13 cellular contexts compared by ENCODE assay signal in the genomic region with DNA sequence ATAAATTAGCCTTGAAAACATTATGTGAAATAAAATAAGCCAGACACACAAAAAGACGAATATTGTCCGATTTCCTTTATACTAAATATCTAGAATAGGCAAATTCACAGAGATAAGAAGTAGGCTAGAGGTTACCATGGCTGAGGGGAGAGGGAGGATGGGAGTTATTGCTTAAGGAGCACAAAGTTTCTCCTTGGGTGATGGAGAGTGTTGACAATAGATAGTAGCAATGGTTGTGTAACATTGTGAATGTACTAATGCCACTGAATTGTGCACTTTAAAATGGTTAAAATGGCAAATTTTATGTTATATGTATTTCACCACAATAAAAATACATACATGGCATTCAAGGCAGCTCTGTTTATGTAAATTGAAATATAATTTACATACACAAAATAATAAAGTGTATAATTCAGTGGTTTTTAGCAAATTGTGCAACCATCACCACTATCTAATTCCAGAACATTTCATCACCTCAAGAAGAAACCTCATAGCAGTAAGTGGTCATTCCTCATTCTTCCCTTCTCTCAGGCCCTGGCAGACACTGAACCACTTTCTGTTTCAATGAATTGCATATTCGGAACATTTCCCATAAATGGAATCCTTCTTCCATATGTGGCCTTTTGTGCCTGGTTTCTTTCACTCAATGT. TPM values are rescaled to one million over a fixed set of nuclear protein-coding genes. Genes with fewer than 3 reads are reported as not detected.
DNase-seq lines count a peak whose midpoint lies in the region; FAIRE-seq and TF ChIP-seq lines count a peak whose summit lies in the region.
"Had no signal": no experiment of that assay in that cellular context is flagged by ENCODE, and none has a peak within 500 bp of the region (broad histone marks: within the 10 kb centered on the region; RNA-seq: fewer than 3 reads in every experiment).

No MANE protein-coding gene starts in this region.

- FAIRE-seq in kidney (lab: Jason Lieb, UNC), result no peak

- DNase-seq in ELR (ENCODE audit: low read depth), result peak; percentile 31
- peak; percentile 68 for DNase-seq in RPMI7951 (ENCODE audit: low read depth)
- peak; percentile 96 for DNase-seq in fibroblast of peridontal ligament (ENCODE audit: extremely low read depth)
- peak; percentile 82 for DNase-seq in renal cortical epithelial cell (ENCODE audit: low read depth)
- DNase-seq in epidermal melanocyte (ENCODE audit: insufficient read length, low spot score), result no peak
- DNase-seq in kidney, result no peak
- DNase-seq in activated T-cell treated with anti-CD3 and anti-CD28 coated beads, Interleukin-2, amount 50 U/mL, for 1 hour, result no peak
- DNase-seq in DMS 273 treated with DMSO at 0.1 percent for 48 hours (lab: John Stamatoyannopoulos, UW), result no peak
- DNase-seq: activated B cell treated with CpG ODN at 0.5 μM for 24 hours; activated T-cell treated with anti-CD3 and anti-CD28 coated beads, Interleukin-2, amount 50 U/mL, for 48 hours; hypothalamus; NCI-H1417 treated with DMSO at 0.1 percent for 48 hours; PC-3 had no signal

- no peak overlapping the region for H3K9ac ChIP-seq in kidney (ENCODE audit: low read length in 2 of 2)

- no peaks in the 10 kb centered on the region for H3K9me3 ChIP-seq in kidney (ENCODE audit: control insufficient read depth in 1 of 2, low read length in 2 of 2)

- intact Hi-C loops in kidney (cut with DNase I), result no loop called here

- no peak for TF ChIP-seq CTCF in kidney (IDR thresholded peaks at IDR 0.05; ENCODE audit: borderline replicate concordance, extremely low read depth, insufficient read depth)

- H3K36me3 ChIP-seq in kidney (ENCODE audit: control insufficient read depth in 1 of 2, insufficient read depth in 2 of 2, low read length in 2 of 2), result no peaks in the 10 kb centered on the region

- no peaks in the 10 kb centered on the region for H3K4me1 ChIP-seq in kidney (ENCODE audit: control insufficient read depth in 1 of 2, insufficient read depth in 1 of 2, low read depth in 1 of 2, low read length in 2 of 2)

- H3K27ac ChIP-seq in kidney (ENCODE audit: low read depth in 2 of 2, low read length in 2 of 2), result no peak overlapping the region

- no peak overlapping the region for H3K4me3 ChIP-seq in kidney (ENCODE audit: low read length in 2 of 2)

RNA-seq across cellular contexts. Expression of a gene that starts 59.2 kb away (rescaled TPM):
- 18.5 and 21.3 TPM in 2 replicates for total RNA-seq in RPMI7951 (2014; rRNA removed; shearing (Covaris generic))
- total RNA-seq in renal cortical epithelial cell (86.0 and 225 TPM in 2 replicates), kidney (60.7 TPM)
- polyA plus RNA-seq in kidney (ENCODE audit: insufficient read depth, low read depth, low replicate concordance), result 11.7 TPM

Comparison
In these comparisons a context has a peak if more than half of its experiments do, and no peak if none do; other contexts are left out.
1. DNase-seq: peak in ELR (single experiment), RPMI7951 (single experiment), fibroblast of peridontal ligament (single experiment) and renal cortical epithelial cell (single experiment); none in epidermal melanocyte (single experiment), kidney (single experiment), activated T-cell treated with anti-CD3 and anti-CD28 coated beads, Interleukin-2, amount 50 U/mL, for 1 hour (single experiment) and DMS 273 treated with DMSO at 0.1 percent for 48 hours (single experiment).